ENCODE assay signal across 1 cellular context in genomic region chr19:17394891-17395415, GRCh38.
TF ChIP-seq lines count a peak whose summit lies in the region.

No MANE protein-coding gene starts in this region.

TF ChIP-seq in GM12878, 131 proteins besides CTCF, POLR2A, EP300 and RAD21 (continues in another document):
- TF ChIP-seq CREM (IDR thresholded peaks at IDR 0.05; ENCODE audit: low read depth) (no peak), NFIC (IDR thresholded peaks at IDR 0.05; ENCODE audit: low read depth, low read length) (no peak), ZNF217 (IDR thresholded peaks at IDR 0.05) (peak; percentile 95), ZSCAN29 (IDR thresholded peaks at IDR 0.05) (no peak), ZBTB4 (CRISPR knock-in tag; IDR thresholded peaks at IDR 0.05) (no peak), E4F1 (IDR thresholded peaks at IDR 0.05; ENCODE audit: borderline replicate concordance, partially characterized antibody) (no peak), RELB (IDR thresholded peaks at IDR 0.05; ENCODE audit: low read depth) (no peak), PRDM15 (CRISPR knock-in tag; IDR thresholded peaks at IDR 0.05) (no peak), IKZF2 (IDR thresholded peaks at IDR 0.05) (peak; percentile 13 to 30; a peak in 2 of 4 replicates), YY1 (IDR thresholded peaks at IDR 0.05; ENCODE audit: low read depth, low read length) (0 out of 2 replicates have a peak, but pooled peaks have one; percentile 50), ZBTB33 (IDR thresholded peaks at IDR 0.05) (no peak), NFXL1 (IDR thresholded peaks at IDR 0.05; ENCODE audit: borderline replicate concordance) (peak; percentile 94), STAT3 (IDR thresholded peaks at IDR 0.05; ENCODE audit: low read depth, low read length) (no peak), TCF12 (IDR thresholded peaks at IDR 0.05; ENCODE audit: low read depth, low read length) (no peak), MAX (IDR thresholded peaks at IDR 0.05; ENCODE audit: low read depth, low read length) (no peak), DPF2 (IDR thresholded peaks at IDR 0.05) (no peak), SRF (IDR thresholded peaks at IDR 0.05; ENCODE audit: low read depth in 2 of 2, low read length in 2 of 2) (no peak), CUX1 (IDR thresholded peaks at IDR 0.05; ENCODE audit: insufficient replicate concordance, low read depth, low read length) (no peak), CEBPB (IDR thresholded peaks at IDR 0.05; ENCODE audit: borderline replicate concordance in 1 of 2, low read depth in 2 of 2, low read length in 2 of 2) (no peak), ZNF592 (IDR thresholded peaks at IDR 0.05) (no peak), MLLT1 (IDR thresholded peaks at IDR 0.05) (no peak), MEF2B (IDR thresholded peaks at IDR 0.05; ENCODE audit: partially characterized antibody, poor library complexity, severe bottlenecking) (no peak), SMAD5 (IDR thresholded peaks at IDR 0.05; ENCODE audit: low read depth) (no peak), MXI1 (IDR thresholded peaks at IDR 0.05; ENCODE audit: low read depth, low read length) (no peak), FOXM1 (IDR thresholded peaks at IDR 0.05; ENCODE audit: low read depth, low read length) (no peak), CHD4 (IDR thresholded peaks at IDR 0.05) (0 out of 2 replicates have a peak, but pooled peaks have one; percentile 79), LARP7 (IDR thresholded peaks at IDR 0.05) (peak; percentile 46; the same call in 1 of the 2 replicates), SREBF1 (IDR thresholded peaks at IDR 0.05; ENCODE audit: low read length) (no peak), IKZF1 (conservative IDR thresholded peaks at IDR 0.05) (0 out of 2 replicates have a peak, but pooled peaks have one; percentile 4), MYC (IDR thresholded peaks at IDR 0.05; ENCODE audit: insufficient read depth, insufficient read length, insufficient replicate concordance, low read length, severe bottlenecking) (no peak), YBX1 (IDR thresholded peaks at IDR 0.05) (no peak)
